3 cellular contexts compared by ENCODE assay signal in the genomic region with DNA sequence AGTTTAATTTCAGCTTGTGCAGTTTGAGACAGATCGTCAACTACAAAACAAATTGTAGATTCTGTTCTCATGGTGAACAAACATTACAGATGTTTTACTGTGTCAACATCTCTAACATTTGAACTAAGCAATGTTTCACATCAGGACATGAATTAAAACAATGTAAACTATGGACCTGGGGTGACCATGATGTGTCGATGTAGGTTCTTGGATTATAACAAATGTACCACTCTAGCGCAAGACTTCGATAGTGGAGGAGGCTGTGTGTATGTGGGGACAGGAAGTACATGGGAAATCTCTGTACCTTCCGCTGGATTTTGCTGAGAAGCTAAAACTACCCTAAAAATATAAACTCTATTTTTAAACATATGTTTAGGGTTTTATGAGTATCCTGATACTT.
TF ChIP-seq lines count a peak whose summit lies in the region.

No MANE protein-coding gene starts in this region.

TF ChIP-seq in SK-N-SH, 30 proteins besides CTCF, POLR2A, EP300 and RAD21:
- no peak for TF ChIP-seq CHD2 (IDR thresholded peaks at IDR 0.05; ENCODE audit: low read length, partially characterized antibody)
- TF ChIP-seq NRF1 (IDR thresholded peaks at IDR 0.05; ENCODE audit: low read depth, low read length) = no peak
- no peak for TF ChIP-seq JUND (IDR thresholded peaks at IDR 0.05)
- TF ChIP-seq POLR2AphosphoS5 (IDR thresholded peaks at IDR 0.05; ENCODE audit: low read depth, low read length) = no peak
- TF ChIP-seq GABPA (IDR thresholded peaks at IDR 0.05; ENCODE audit: low read depth) = no peak
- TF ChIP-seq MEF2A (IDR thresholded peaks at IDR 0.05; ENCODE audit: borderline replicate concordance, low read depth) = no peak

TF ChIP-seq in SK-N-SH treated with all-trans-retinoic acid at 6 μM for 48 hours, 23 proteins besides CTCF, POLR2A, EP300 and RAD21 (continues in another document):
- TF ChIP-seq ARNTL (CRISPR knock-in tag; IDR thresholded peaks at IDR 0.05; ENCODE audit: borderline replicate concordance, low read depth) = no peak
- TF ChIP-seq ZNF565 (CRISPR knock-in tag; conservative IDR thresholded peaks at IDR 0.05; ENCODE audit: low read depth) = no peak
- no peak for TF ChIP-seq ZNF70 (CRISPR knock-in tag; IDR thresholded peaks at IDR 0.05)
- TF ChIP-seq CSDC2 (CRISPR knock-in tag; IDR thresholded peaks at IDR 0.05) = no peak
- no peak for TF ChIP-seq TSHZ2 (CRISPR knock-in tag; IDR thresholded peaks at IDR 0.05)
- TF ChIP-seq RARB (CRISPR knock-in tag; IDR thresholded peaks at IDR 0.05) = no peak
- TF ChIP-seq, protein P1, sequence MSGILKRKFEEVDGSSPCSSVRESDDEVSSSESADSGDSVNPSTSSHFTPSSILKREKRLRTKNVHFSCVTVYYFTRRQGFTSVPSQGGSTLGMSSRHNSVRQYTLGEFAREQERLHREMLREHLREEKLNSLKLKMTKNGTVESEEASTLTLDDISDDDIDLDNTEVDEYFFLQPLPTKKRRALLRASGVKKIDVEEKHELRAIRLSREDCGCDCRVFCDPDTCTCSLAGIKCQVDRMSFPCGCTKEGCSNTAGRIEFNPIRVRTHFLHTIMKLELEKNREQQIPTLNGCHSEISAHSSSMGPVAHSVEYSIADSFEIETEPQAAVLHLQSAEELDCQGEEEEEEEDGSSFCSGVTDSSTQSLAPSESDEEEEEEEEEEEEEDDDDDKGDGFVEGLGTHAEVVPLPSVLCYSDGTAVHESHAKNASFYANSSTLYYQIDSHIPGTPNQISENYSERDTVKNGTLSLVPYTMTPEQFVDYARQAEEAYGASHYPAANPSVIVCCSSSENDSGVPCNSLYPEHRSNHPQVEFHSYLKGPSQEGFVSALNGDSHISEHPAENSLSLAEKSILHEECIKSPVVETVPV (CRISPR knock-in tag; IDR thresholded peaks at IDR 0.05) = no peak
- no peak for TF ChIP-seq BACH2 (CRISPR knock-in tag; IDR thresholded peaks at IDR 0.05; ENCODE audit: borderline replicate concordance)
- no peak for TF ChIP-seq ZFP3 (CRISPR knock-in tag; IDR thresholded peaks at IDR 0.05)
- TF ChIP-seq, protein P2, sequence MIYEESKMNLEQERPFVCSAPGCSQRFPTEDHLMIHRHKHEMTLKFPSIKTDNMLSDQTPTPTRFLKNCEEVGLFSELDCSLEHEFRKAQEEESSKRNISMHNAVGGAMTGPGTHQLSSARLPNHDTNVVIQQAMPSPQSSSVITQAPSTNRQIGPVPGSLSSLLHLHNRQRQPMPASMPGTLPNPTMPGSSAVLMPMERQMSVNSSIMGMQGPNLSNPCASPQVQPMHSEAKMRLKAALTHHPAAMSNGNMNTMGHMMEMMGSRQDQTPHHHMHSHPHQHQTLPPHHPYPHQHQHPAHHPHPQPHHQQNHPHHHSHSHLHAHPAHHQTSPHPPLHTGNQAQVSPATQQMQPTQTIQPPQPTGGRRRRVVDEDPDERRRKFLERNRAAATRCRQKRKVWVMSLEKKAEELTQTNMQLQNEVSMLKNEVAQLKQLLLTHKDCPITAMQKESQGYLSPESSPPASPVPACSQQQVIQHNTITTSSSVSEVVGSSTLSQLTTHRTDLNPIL (CRISPR knock-in tag; IDR thresholded peaks at IDR 0.05; ENCODE audit: low read depth) = no peak
- no peak for TF ChIP-seq POU6F1 (CRISPR knock-in tag; IDR thresholded peaks at IDR 0.05; ENCODE audit: borderline replicate concordance, low read depth)
- no peak for TF ChIP-seq OSR1 (CRISPR knock-in tag; IDR thresholded peaks at IDR 0.05)
- no peak for TF ChIP-seq PATZ1 (CRISPR knock-in tag; IDR thresholded peaks at IDR 0.05; ENCODE audit: borderline replicate concordance)
- no peak for TF ChIP-seq TCF4 (CRISPR knock-in tag; IDR thresholded peaks at IDR 0.05; ENCODE audit: borderline replicate concordance)
- no peak for TF ChIP-seq ESRRG (CRISPR knock-in tag; IDR thresholded peaks at IDR 0.05)
- TF ChIP-seq ZNF8 (CRISPR knock-in tag; IDR thresholded peaks at IDR 0.05) = no peak

TF ChIP-seq in endothelial cell of umbilical vein, 7 proteins besides CTCF, POLR2A, EP300 and RAD21:
- TF ChIP-seq, protein P3, sequence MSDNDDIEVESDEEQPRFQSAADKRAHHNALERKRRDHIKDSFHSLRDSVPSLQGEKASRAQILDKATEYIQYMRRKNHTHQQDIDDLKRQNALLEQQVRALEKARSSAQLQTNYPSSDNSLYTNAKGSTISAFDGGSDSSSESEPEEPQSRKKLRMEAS (IDR thresholded peaks at IDR 0.05; ENCODE audit: insufficient read depth, insufficient read length) = no peak
- TF ChIP-seq GATA2 (IDR thresholded peaks at IDR 0.05; ENCODE audit: insufficient read depth, insufficient read length, low read depth, low read length) (no peak), MYC (IDR thresholded peaks at IDR 0.05; ENCODE audit: low read depth, low read length) (no peak), EZH2 (IDR thresholded peaks at IDR 0.05; ENCODE audit: borderline replicate concordance, low read depth, low read length, severe bottlenecking) (no peak), JUN (IDR thresholded peaks at IDR 0.05; ENCODE audit: borderline replicate concordance, insufficient read depth, insufficient read length, low read depth) (no peak), FOS (IDR thresholded peaks at IDR 0.05; ENCODE audit: borderline replicate concordance, insufficient read depth, low read length) (no peak), POLR2AphosphoS5 (IDR thresholded peaks at IDR 0.05; ENCODE audit: insufficient read depth, low read depth, low read length) (no peak)
